In the genomic region with DNA sequence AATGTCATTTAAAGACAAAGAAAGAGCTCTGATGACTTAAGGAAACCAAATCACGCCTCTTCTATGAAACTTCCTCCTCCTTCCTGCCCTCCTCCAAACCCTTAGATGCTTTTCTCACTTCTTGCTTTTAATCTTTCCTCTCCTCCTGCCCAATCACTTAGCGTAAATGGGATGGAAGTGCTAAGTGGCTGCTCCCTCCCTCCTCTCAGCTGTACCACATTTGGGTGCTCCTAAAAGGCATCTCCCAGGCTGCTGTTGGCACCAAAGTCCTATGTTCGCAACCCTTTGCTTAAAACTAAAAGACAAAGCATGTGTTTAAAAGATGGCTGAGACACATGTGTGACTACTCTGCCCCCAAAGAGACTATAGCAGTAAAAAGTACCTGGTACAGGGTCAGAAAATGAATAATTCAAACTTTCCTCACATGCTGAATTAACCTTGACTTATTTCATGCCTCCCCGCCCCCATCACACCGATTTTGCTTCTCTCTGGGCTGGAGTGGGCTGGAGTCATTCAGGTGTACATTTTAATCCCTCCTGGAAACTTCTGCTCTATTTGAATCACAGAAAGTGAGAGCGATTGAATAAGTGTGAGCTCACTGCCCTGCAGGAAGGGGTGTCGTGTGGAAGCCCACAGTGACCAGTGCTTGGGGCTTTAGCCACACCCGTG, we compare ENCODE assay signal across 18 cellular contexts. TPM values are rescaled to one million over a fixed set of nuclear protein-coding genes. Genes with fewer than 3 reads are reported as not detected.
DNase-seq lines count a peak whose midpoint lies in the region; ATAC-seq, FAIRE-seq and TF ChIP-seq lines count a peak whose summit lies in the region.
"Had no signal": no experiment of that assay in that cellular context is flagged by ENCODE, and none has a peak within 500 bp of the region (broad histone marks: within the 10 kb centered on the region; RNA-seq: fewer than 3 reads in every experiment).

No MANE protein-coding gene starts in this region.

- H3K9me2 ChIP-seq in Karpas-422 (replicated peaks; ENCODE audit: insufficient read depth, low read length), result no peaks in the 10 kb centered on the region

- ATAC-seq in GM12878 (peak; percentile 41), HG02759 (IDR thresholded peaks at IDR 0.05; ENCODE audit: unreplicated experiment) (no peak), GM21825 (IDR thresholded peaks at IDR 0.05; ENCODE audit: unreplicated experiment) (no peak)
- ATAC-seq: PC-3, right lobe of liver had no signal

- no peak overlapping the region for H4K91ac ChIP-seq in H9 (ENCODE audit: insufficient read length, low read depth, low read length)

- H3K9me3 Mint-ChIP-seq in H9, result no peaks in the 10 kb centered on the region

- no peak overlapping the region for H2BK20ac ChIP-seq in H9 (ENCODE audit: low read depth, low read length, poor library complexity, severe bottlenecking)

- H3K9ac ChIP-seq in H9 (ENCODE audit: extremely low read depth, insufficient read length, low read length), result no peak overlapping the region
- no peak overlapping the region for H3K9ac ChIP-seq in GM12878 (ENCODE audit: control insufficient read depth, insufficient read depth, low read length)
- H3K9ac ChIP-seq in Karpas-422 (ENCODE audit: low read length), result no peak overlapping the region

- no peak overlapping the region for H3K23ac ChIP-seq in H9 (ENCODE audit: insufficient read length, low read depth, low read length)

- no peak overlapping the region for H2BK15ac ChIP-seq in H9 (ENCODE audit: low read depth, low read length)

- H3K4me3 Mint-ChIP-seq in H9, result peak overlapping the region in 1 of 2 experiments; percentile 9; a peak in 2 of 5 replicates

- DNase-seq in CD1c-positive myeloid dendritic cell (ENCODE audit: extremely low spot score) (peak; percentile 46), H9 (no peak), GM12878 (ENCODE audit: low read depth, low spot score) (no peak), epidermal melanocyte (ENCODE audit: insufficient read length, low spot score) (no peak), Karpas-422 (no peak)
- DNase-seq in stimulated activated CD4-positive, alpha-beta T cell treated with anti-CD3 and anti-CD28 coated beads, Interleukin-12 subunit alpha, Interleukin-12 subunit beta, amount 100 ng/mL, for 48 hours (ENCODE audit: low read depth in 2 of 3, low spot score in 1 of 3), result peak; percentile 61 to 64 (median 63)
- DNase-seq: AML-193, DMS153, HCEC 1CT, KG1, NCI-H1417 treated with DMSO at 0.1 percent for 48 hours, PC-3, right lobe of liver, thyroid gland had no signal

- in situ Hi-C loops in GM12878 (cut with MboI), result no loop called here

- no CpG with 5 or more reads among the region's 8 CpGs for WGBS in H9 (ENCODE audit: extremely low coverage, insufficient read length, low lambda C conversion rate)
- WGBS in GM12878 (ENCODE audit: insufficient coverage, insufficient replicate concordance, low lambda C conversion rate, missing lambda C conversion rate), result 22% methylated on average over 8 of the region's 8 CpGs

- no peak overlapping the region for H3K4ac ChIP-seq in H9 (ENCODE audit: low read depth, low read length)

- intact Hi-C loops in GM12878 (cut with micrococcal nuclease; ENCODE audit: unreplicated experiment), result loop anchor here (1.0 to 2.0 kb wide), 2 partner anchors 58 to 105 kb away; no protein-coding TSS in a partner anchor

- H2AK5ac ChIP-seq in H9 (ENCODE audit: insufficient read length, low read length), result no peak overlapping the region

- H3K36me3 ChIP-seq in GM12878 (ENCODE audit: control insufficient read depth in 2 of 2, insufficient read depth in 2 of 2, low read length in 1 of 2) (no peaks in the 10 kb centered on the region), Karpas-422 (ENCODE audit: insufficient read depth, low read length) (no peaks in the 10 kb centered on the region)
- H3K36me3 ChIP-seq: breast epithelium, right lobe of liver, thyroid gland had no signal

- no peak for TF ChIP-seq EP300 in GM12878 (IDR thresholded peaks at IDR 0.05; ENCODE audit: borderline replicate concordance in 1 of 2, control insufficient read depth in 1 of 2, low read depth in 2 of 2, low read length in 2 of 2)

- no peak overlapping the region for H3K27ac ChIP-seq in H9 (ENCODE audit: insufficient read length, low read depth, low read length)
- H3K27ac ChIP-seq in GM12878 (ENCODE audit: control insufficient read depth, insufficient read depth), result no peak overlapping the region
- no peak overlapping the region for H3K27ac ChIP-seq in Karpas-422 (ENCODE audit: low read length)
- H3K27ac ChIP-seq: breast epithelium, HL-60, right lobe of liver, thyroid gland had no signal

- TF ChIP-seq RAD21 in GM12878 (IDR thresholded peaks at IDR 0.05; ENCODE audit: insufficient read depth, low read depth, low read length), result no peak

- H2BK12ac ChIP-seq in H9 (ENCODE audit: insufficient read length, low read depth, low read length), result no peak overlapping the region

- no peak overlapping the region for H3T11ph ChIP-seq in H9 (ENCODE audit: low read length)

- no peak overlapping the region for H4K5ac ChIP-seq in H9 (ENCODE audit: insufficient read length, low read depth, low read length)

- H4K20me1 ChIP-seq in H9 (ENCODE audit: control insufficient read depth, insufficient read depth, insufficient read length) (no peaks in the 10 kb centered on the region), GM12878 (ENCODE audit: control insufficient read depth, insufficient read depth) (no peaks in the 10 kb centered on the region), Karpas-422 (ENCODE audit: insufficient read depth, low read depth, low read length) (no peaks in the 10 kb centered on the region)

- peaks cover 64 to 71% of the 10 kb centered on the region in 2 experiments for H3K4me1 Mint-ChIP-seq in H9

- H3K4me3 ChIP-seq in GM12878, result no peak overlapping the region
- H3K4me3 ChIP-seq in Karpas-422 (ENCODE audit: low read length), result no peak overlapping the region
- H3K4me3 ChIP-seq: breast epithelium, right lobe of liver, thyroid gland had no signal

- H3K4me1 ChIP-seq in H9 (ENCODE audit: insufficient read depth, low read length), result peaks cover 21% of the 10 kb centered on the region
- peaks cover 17% of the 10 kb centered on the region for H3K4me1 ChIP-seq in GM12878 (ENCODE audit: control insufficient read depth, insufficient read depth, low read length)
- no peaks in the 10 kb centered on the region for H3K4me1 ChIP-seq in Karpas-422 (ENCODE audit: low read length)
- H3K4me1 ChIP-seq: breast epithelium, right lobe of liver had no signal

- RAD21 ChIA-PET in GM12878 (lab: Charles Lee; ENCODE audit: unreplicated experiment), result interaction anchor here (1.1 kb wide), 1 partner anchor 113 kb away, joined by 3 read pairs; no protein-coding TSS in a partner anchor

- no peak for FAIRE-seq in GM12878 (lab: Jason Lieb, UNC)

- H3K4me2 ChIP-seq in H9 (ENCODE audit: insufficient read depth, insufficient read length, low read length) (no peak overlapping the region), GM12878 (ENCODE audit: control insufficient read depth, insufficient read depth) (peak overlapping the region; percentile 33; the same call in 1 of the 2 replicates), Karpas-422 (ENCODE audit: low read depth, low read length, poor library complexity, severe bottlenecking) (no peak overlapping the region)

- POLR2A ChIA-PET in GM12878 (lab: Charles Lee), result interaction anchor here (1.5 kb wide), 1 partner anchor 60 kb away, joined by 4 read pairs; no protein-coding TSS in a partner anchor

- no peaks in the 10 kb centered on the region for H3K27me3 ChIP-seq in H9 (ENCODE audit: insufficient read depth, low read length)
- H3K27me3 ChIP-seq in GM12878 (replicated peaks in 1 of 2; ENCODE audit: control insufficient read depth in 2 of 2, insufficient read depth in 2 of 2, low read length in 1 of 2), result no peaks in the 10 kb centered on the region
- no peaks in the 10 kb centered on the region for H3K27me3 ChIP-seq in Karpas-422 (ENCODE audit: low read length)
- H3K27me3 ChIP-seq: breast epithelium, right lobe of liver, thyroid gland had no signal

- H3K27ac Mint-ChIP-seq in H9, result peak overlapping the region; percentile 38 to 79 (median 44); a peak in 2 of 7 replicates

- H2BK5ac ChIP-seq in H9 (ENCODE audit: insufficient read length, low read length), result no peak overlapping the region

- H3K79me2 ChIP-seq in H9 (ENCODE audit: insufficient read depth, low read length) (no peaks in the 10 kb centered on the region), GM12878 (ENCODE audit: control insufficient read depth, insufficient read depth, low read length) (no peaks in the 10 kb centered on the region), Karpas-422 (ENCODE audit: low read length) (no peaks in the 10 kb centered on the region)

- no peaks in the 10 kb centered on the region; a peak in 2 of 7 replicates for H3K36me3 Mint-ChIP-seq in H9 (ENCODE audit: insufficient read depth in 1 of 3, low read depth in 3 of 3)

- SMC1A ChIA-PET in GM12878 (lab: Charles Lee; ENCODE audit: uncharacterized antibody, unreplicated experiment), result interaction anchor here (1.0 to 2.3 kb wide), 4 partner anchors 14 to 246 kb away, joined by 3 to 12 read pairs (median 4); no protein-coding TSS in a partner anchor

- no peaks in the 10 kb centered on the region for H3K9me3 ChIP-seq in H9 (ENCODE audit: control insufficient read depth, low read depth, low read length)
- H3K9me3 ChIP-seq in GM12878 (replicated peaks; ENCODE audit: control insufficient read depth, insufficient read depth, low read length), result no peaks in the 10 kb centered on the region
- no peaks in the 10 kb centered on the region for H3K9me3 ChIP-seq in Karpas-422 (ENCODE audit: low read length)
- H3K9me3 ChIP-seq: breast epithelium, right lobe of liver, thyroid gland had no signal

- TF ChIP-seq CTCF in H9 (conservative IDR thresholded peaks at IDR 0.05) (no peak), GM12878 (IDR thresholded peaks at IDR 0.05 in 2 of 3, conservative IDR thresholded peaks at IDR 0.05 in 1 of 3; ENCODE audit: control insufficient read depth in 2 of 3, extremely low read depth in 1 of 3, insufficient read depth in 1 of 3, low read depth in 3 of 3, low read length in 3 of 3) (no peak)

- H3K14ac ChIP-seq in H9 (ENCODE audit: insufficient read depth, low read length), result no peak overlapping the region

- H3K56ac ChIP-seq in H9 (ENCODE audit: insufficient read length, low read depth, low read length), result no peak overlapping the region

- peaks cover 11% of the 10 kb centered on the region for H3K27me3 Mint-ChIP-seq in H9 (ENCODE audit: low read depth)

- TF ChIP-seq POLR2A in GM12878 (IDR thresholded peaks at IDR 0.05; ENCODE audit: low read depth, low read length), result no peak

- CTCF ChIA-PET in GM12878 (lab: Yijun Ruan, JAX), result interaction anchor here (1.2 kb wide), 1 partner anchor 59 kb away, joined by 3 read pairs; no protein-coding TSS in a partner anchor

- BruUV-seq in GM12878 (replicated peaks; lab: Mats Ljungman, UMichigan), result no TSS peak

- no peak overlapping the region for H2BK120ac ChIP-seq in H9 (ENCODE audit: low read depth, low read length, poor library complexity, severe bottlenecking)

- H4K8ac ChIP-seq in H9 (replicated peaks; ENCODE audit: insufficient read length, low read depth, low read length), result no peak overlapping the region

- H2AFZ ChIP-seq in H9 (ENCODE audit: low read length), result no peak overlapping the region
- no peak overlapping the region; the same call in 1 of the 2 replicates for H2AFZ ChIP-seq in GM12878 (ENCODE audit: control insufficient read depth, low read depth, low read length)
- H2AFZ ChIP-seq in Karpas-422 (ENCODE audit: low read length), result no peak overlapping the region

- H3K18ac ChIP-seq in H9 (ENCODE audit: insufficient read length, low read depth, low read length), result no peak overlapping the region

- peaks cover 3% of the 10 kb centered on the region for H3K23me2 ChIP-seq in H9 (ENCODE audit: insufficient read length, low read depth, low read length, poor library complexity, severe bottlenecking)

- H3K79me1 ChIP-seq in H9 (ENCODE audit: insufficient read depth, low read depth, low read length, poor library complexity, severe bottlenecking), result no peaks in the 10 kb centered on the region

RNA-seq across cellular contexts. Expression of a gene that starts 59.2 kb away (rescaled TPM):
- total RNA-seq in H9 (2021) (32.2 and 33.4 TPM in 2 replicates), GM12878 (2014; rRNA removed) (8.1 and 10.8 TPM in 2 replicates), GM12878 (2014; rRNA removed; fragmentation: Illumina TruSeq; extraction: Trizol) (7.6 and 8.1 TPM in 2 replicates), GM12878 (2021) (20.6 and 24.8 TPM in 2 replicates)
- total RNA-seq in GM12878 (2013; cell fraction: nucleolus; rRNA removed), result 51.2 and 57.3 TPM in 2 replicates
- 6.5 TPM for polyA plus RNA-seq in GM12878 (2011; ENCODE audit: low read depth)
- polyA plus RNA-seq in GM12878 (2011; rRNA removed) (4.7 and 6.4 TPM in 2 replicates), GM12878 (2014; fragmentation: Illumina TruSeq; extraction: Trizol) (13.3 and 20.5 TPM in 2 replicates), GM12878 (2014; fragmentation: Nextera tagmentation; extraction: Ambion mirVana) (1 to 10 TPM; 2.4 to 3.3 TPM), GM12878 (2014; rRNA removed) (9.4 and 10.7 TPM in 2 replicates), GM12878 (2016; fragmentation: Nextera tagmentation; extraction: Ambion mirVana) (10 to 100 TPM in 1 of 2 experiments, 1 to 10 TPM in 1; 5.6 to 10.2 TPM)
- 5.4 and 5.7 TPM in 2 replicates for polyA plus RNA-seq in GM12878 (2011; cell fraction: cytosol; rRNA removed)
- polyA plus RNA-seq in GM12878 (2011; cell fraction: nucleus; rRNA removed), result 11.2 and 11.5 TPM in 2 replicates
- polyA plus RNA-seq in GM12878 (2012), result 6.8 and 7.9 TPM in 2 replicates
- 8.9 and 12.7 TPM in 2 replicates for polyA minus RNA-seq in GM12878 (2011; rRNA and poly(A)+ RNA removed)
- 1.7 and 3.4 TPM in 2 replicates for polyA minus RNA-seq in GM12878 (2011; cell fraction: cytosol; rRNA and poly(A)+ RNA removed)
- 7.1 and 10.4 TPM in 2 replicates for polyA minus RNA-seq in GM12878 (2011; cell fraction: nucleus; rRNA and poly(A)+ RNA removed)
- 6.5 and 8.8 TPM in 2 replicates for total RNA-seq in Karpas-422 (2014; rRNA removed; shearing (Covaris generic); ENCODE audit: low replicate concordance)

Comparison
In these comparisons a context has a peak if more than half of its experiments do, and no peak if none do; other contexts are left out.
1. DNase-seq: peak in CD1c-positive myeloid dendritic cell (single experiment) and stimulated activated CD4-positive, alpha-beta T cell treated with anti-CD3 and anti-CD28 coated beads, Interleukin-12 subunit alpha, Interleukin-12 subunit beta, amount 100 ng/mL, for 48 hours (3 of 3); none in H9 (single experiment), GM12878 (single experiment), epidermal melanocyte (single experiment) and Karpas-422 (single experiment).